In genomic region chr7:103637080-103637479, GRCh38 we compare ENCODE assay signal across 18 cellular contexts.
DNase-seq lines count a peak whose midpoint lies in the region; ATAC-seq and TF ChIP-seq lines count a peak whose summit lies in the region.
"Had no signal": no experiment of that assay in that cellular context is flagged by ENCODE, and none has a peak within 500 bp of the region (broad histone marks: within the 10 kb centered on the region; RNA-seq: fewer than 3 reads in every experiment).

No MANE protein-coding gene starts in this region.

- H3K27me3 Mint-ChIP-seq in Calu3 (ENCODE audit: unreplicated experiment), result no peaks in the 10 kb centered on the region

- H3K27ac ChIP-seq in Peyer's patch, result no peak overlapping the region
- H3K27ac ChIP-seq: ascending aorta, thoracic aorta had no signal

- intact Hi-C loops in Calu3 (cut with micrococcal nuclease; ENCODE audit: unreplicated experiment), result loop anchor here (10.0 kb wide), 1 partner anchor 78 kb away; no protein-coding TSS in a partner anchor
- intact Hi-C loops in left cardiac atrium (cut with DNase I), result no loop called here

- H3K4me1 ChIP-seq in Peyer's patch, result no peaks in the 10 kb centered on the region
- H3K4me1 ChIP-seq: ascending aorta had no signal

- no TSS peak for BruUV-seq in Calu3 (replicated peaks; lab: Mats Ljungman, UMichigan)

- CTCF ChIA-PET in Calu3 (lab: Charles Lee), result no interaction called here

- no peak overlapping the region for H3K4me3 ChIP-seq in choroid plexus epithelial cell (ENCODE audit: low read depth, low read length)
- H3K4me3 ChIP-seq in Peyer's patch, result no peak overlapping the region
- H3K4me3 ChIP-seq: ascending aorta, thoracic aorta had no signal

- TF ChIP-seq CTCF in Calu3 (IDR thresholded peaks at IDR 0.05; ENCODE audit: unreplicated experiment) (no peak), choroid plexus epithelial cell (conservative IDR thresholded peaks at IDR 0.05; ENCODE audit: low read depth, low read length) (no peak), Peyer's patch (IDR thresholded peaks at IDR 0.05) (no peak)

- H3K4me1 Mint-ChIP-seq in Calu3 (ENCODE audit: low read depth, unreplicated experiment), result peaks cover 26% of the 10 kb centered on the region

- H3K36me3 Mint-ChIP-seq in Calu3 (ENCODE audit: insufficient read depth, unreplicated experiment), result peaks cover 9% of the 10 kb centered on the region

- no peaks in the 10 kb centered on the region for H3K9me3 ChIP-seq in Peyer's patch
- H3K9me3 ChIP-seq: ascending aorta, thoracic aorta had no signal

- H3K9me3 Mint-ChIP-seq in Calu3 (ENCODE audit: low read depth, unreplicated experiment), result no peaks in the 10 kb centered on the region
- H3K9me3 Mint-ChIP-seq: activated T-helper 2 cell treated with anti-CD3 and anti-CD28 coated beads, Interferon-gamma antibody, Interleukin-2, Interleukin-4, amounts not matched to agents 10 μg/mL and 5 μg/mL and 100 μg/mL, durations not matched to agents 14 hours and 24 hours and 36 hours; endodermal cell; T-helper 1 cell treated with Interleukin-12 subunit alpha and Interleukin-12 subunit beta and Interleukin-4 antibody, amounts not matched to agents 30 μg/mL and 1 μg/mL, for 36 hours had no signal

- no peaks in the 10 kb centered on the region for H3K27me3 ChIP-seq in Peyer's patch
- H3K27me3 ChIP-seq: ascending aorta had no signal

- ATAC-seq in left cardiac atrium (no peak), HG02678 (IDR thresholded peaks at IDR 0.05; ENCODE audit: unreplicated experiment) (no peak)
- ATAC-seq: Panc1 had no signal

- DNase-seq in Calu3 (no peak), M059J (ENCODE audit: low read depth) (peak; percentile 88), choroid plexus epithelial cell (ENCODE audit: low read depth) (peak; percentile 88), non-pigmented ciliary epithelial cell (ENCODE audit: low read depth) (peak; percentile 85), cerebellar nuclear complex (lab: John Stamatoyannopoulos, UW) (no peak), left cardiac atrium (no peak), Peyer's patch (no peak)
- DNase-seq: endodermal cell, NCI-H1417 treated with DMSO at 0.1 percent for 48 hours, NCI-H510A, nucleus accumbens had no signal

- TF ChIP-seq POLR2A in Peyer's patch (IDR thresholded peaks at IDR 0.05), result no peak

- H3K4me3 Mint-ChIP-seq in Calu3 (ENCODE audit: low read depth, unreplicated experiment), result peak overlapping the region; percentile 37
- H3K4me3 Mint-ChIP-seq: endodermal cell; IgD-negative memory B cell; T-helper 1 cell treated with Interleukin-12 subunit alpha and Interleukin-12 subunit beta and Interleukin-4 antibody, amounts not matched to agents 30 μg/mL and 1 μg/mL, for 36 hours had no signal

- H3K27ac Mint-ChIP-seq in Calu3 (ENCODE audit: unreplicated experiment), result peak overlapping the region; percentile 99
- H3K27ac Mint-ChIP-seq: activated T-helper 2 cell treated with anti-CD3 and anti-CD28 coated beads, Interferon-gamma antibody, Interleukin-2, Interleukin-4, amounts not matched to agents 10 μg/mL and 5 μg/mL and 100 μg/mL, durations not matched to agents 14 hours and 24 hours and 36 hours; endodermal cell; IgD-negative memory B cell; T-helper 1 cell treated with Interleukin-12 subunit alpha and Interleukin-12 subunit beta and Interleukin-4 antibody, amounts not matched to agents 30 μg/mL and 1 μg/mL, for 36 hours had no signal

- H3K36me3 ChIP-seq in Peyer's patch, result no peaks in the 10 kb centered on the region
- H3K36me3 ChIP-seq: ascending aorta, thoracic aorta had no signal

Comparison
In these comparisons a context has a peak if more than half of its experiments do, and no peak if none do; other contexts are left out.
1. DNase-seq: peak in M059J (single experiment), choroid plexus epithelial cell (single experiment) and non-pigmented ciliary epithelial cell (single experiment); none in Calu3 (single experiment), cerebellar nuclear complex (0 of 2), left cardiac atrium (single experiment) and Peyer's patch (0 of 3).